ENCODE assay signal across 8 cellular contexts in genomic region chr2:96868555-96869280, GRCh38. TPM values are rescaled to one million over a fixed set of nuclear protein-coding genes. Genes with fewer than 3 reads are reported as not detected.
A peak's percentile ranks its signal among the peaks of the same experiment; 100 is the strongest.
DNase-seq lines count a peak whose midpoint lies in the region; FAIRE-seq and TF ChIP-seq lines count a peak whose summit lies in the region.

No MANE protein-coding gene starts in this region.

- DNase-seq in GOT3 (lab: John Stamatoyannopoulos, UW) (peak; percentile 32), NCI-H146 (lab: John Stamatoyannopoulos, UW) (peak; percentile 84), UCSD-AML1 (lab: John Stamatoyannopoulos, UW; ENCODE audit: unreplicated experiment) (peak; percentile 71), cerebellum (ENCODE audit: low spot score) (peak; percentile 71), kidney (peak; percentile 97), spleen (peak; percentile 92), NAMALWA (ENCODE audit: low spot score) (no peak)

- H3K9me3 ChIP-seq in DOHH2 (ENCODE audit: control insufficient read depth, insufficient read depth, low read length) (no peaks in the 10 kb centered on the region), kidney (ENCODE audit: control insufficient read depth in 1 of 2, low read length in 2 of 2) (no peaks in the 10 kb centered on the region), spleen (no peaks in the 10 kb centered on the region)

- peak; percentile 68 for TF ChIP-seq CTCF in DOHH2 (IDR thresholded peaks at IDR 0.05; ENCODE audit: low read depth, low read length, poor library complexity, severe bottlenecking)
- TF ChIP-seq CTCF in kidney (IDR thresholded peaks at IDR 0.05; ENCODE audit: borderline replicate concordance, extremely low read depth, insufficient read depth), result no peak
- peak; percentile 14 to 73 (median 51) for TF ChIP-seq CTCF in spleen (IDR thresholded peaks at IDR 0.05 in 8 of 11, conservative IDR thresholded peaks at IDR 0.05 in 3 of 11)

- H3K9me2 ChIP-seq in DOHH2 (replicated peaks; ENCODE audit: control insufficient read depth, low read length), result no peaks in the 10 kb centered on the region

- intact Hi-C loops in kidney (cut with DNase I) (no loop called here), spleen (cut with DNase I; ENCODE audit: low total_unique reads) (no loop called here)

- H3K27ac ChIP-seq in DOHH2 (ENCODE audit: low read depth, low read length) (no peak overlapping the region), kidney (ENCODE audit: low read depth in 2 of 2, low read length in 2 of 2) (peak overlapping the region; percentile 90 to 92), spleen (peak overlapping the region; percentile 89 to 98 (median 95))

- 0 to 1% (median 0%) methylated on average over 2 to 76 of the region's 76 CpGs for WGBS in spleen, 5 donors

- peak overlapping the region; percentile 60 to 61 for H3K9ac ChIP-seq in kidney (ENCODE audit: low read length in 2 of 2)

- FAIRE-seq in kidney (lab: Jason Lieb, UNC), result no peak

- H4K20me1 ChIP-seq in DOHH2 (ENCODE audit: control insufficient read depth, insufficient read depth, low read depth, low read length), result no peaks in the 10 kb centered on the region

- H3K4me2 ChIP-seq in DOHH2 (ENCODE audit: low read length), result peak overlapping the region; percentile 84

- no peaks in the 10 kb centered on the region for H3K79me2 ChIP-seq in DOHH2 (ENCODE audit: control insufficient read depth, low read length)

- H3K27me3 ChIP-seq in DOHH2 (ENCODE audit: control insufficient read depth, low read length), result peaks cover 70% of the 10 kb centered on the region
- H3K27me3 ChIP-seq in spleen (replicated peaks in 1 of 7), result peaks cover 0 to 64% (median 17%) of the 10 kb centered on the region in 7 donors

- H3K4me1 ChIP-seq in DOHH2 (ENCODE audit: control insufficient read depth, low read length) (peaks cover 14% of the 10 kb centered on the region), kidney (ENCODE audit: control insufficient read depth in 1 of 2, insufficient read depth in 1 of 2, low read depth in 1 of 2, low read length in 2 of 2) (peaks cover 0 to 16% of the 10 kb centered on the region in 2 donors), spleen (peaks cover 13 to 100% (median 84%) of the 10 kb centered on the region in 6 donors)

- H3K4me3 ChIP-seq in DOHH2 (ENCODE audit: low read length) (peak overlapping the region; percentile 68), kidney (ENCODE audit: low read length in 2 of 2) (peak overlapping the region; percentile 65 to 74), spleen (peak overlapping the region; percentile 55 to 94 (median 83))

- no peaks in the 10 kb centered on the region for H3F3A ChIP-seq in DOHH2 (ENCODE audit: control insufficient read depth, insufficient read depth)

- H3K36me3 ChIP-seq in DOHH2 (ENCODE audit: control insufficient read depth, low read length) (no peaks in the 10 kb centered on the region), kidney (ENCODE audit: control insufficient read depth in 1 of 2, insufficient read depth in 2 of 2, low read length in 2 of 2) (peaks cover 8 to 11% of the 10 kb centered on the region in 2 donors), spleen (peaks cover 0 to 40% (median 24%) of the 10 kb centered on the region in 6 donors)

- peak in 1 of 3 donors; percentile 32 for TF ChIP-seq POLR2A in spleen (IDR thresholded peaks at IDR 0.05)

RNA-seq across cellular contexts. Expression of gene SEMA4C, which starts 1.2 kb away (rescaled TPM):
- total RNA-seq in cerebellum (51.0 TPM), kidney (44.6 TPM), spleen (100 to 1,000 TPM in 2 of 7 donors, 10 to 100 TPM in 5; 59.7 to 205 (median 70.3) TPM)
- polyA plus RNA-seq in kidney (ENCODE audit: insufficient read depth, low read depth, low replicate concordance) (11.1 TPM), spleen (10 to 100 TPM in 2 of 3 donors, 1 to 10 TPM in 1; 6.1 to 37.2 (median 16.5) TPM)

RNA-seq across cellular contexts. Expression of gene ANKRD39, which starts 10.9 kb away (rescaled TPM):
- total RNA-seq in cerebellum (13.2 TPM), kidney (10.8 TPM), spleen (10 to 100 TPM; 13.6 to 32.2 (median 22.5) TPM)
- polyA plus RNA-seq in kidney (ENCODE audit: insufficient read depth, low read depth, low replicate concordance) (19.2 TPM), spleen (10 to 100 TPM; 13.7 to 17.7 (median 15.8) TPM)

RNA-seq across cellular contexts. Expression of gene ANKRD23, which starts 24.9 kb away (rescaled TPM):
- 8.0 TPM for total RNA-seq in cerebellum
- 4.0 TPM for total RNA-seq in kidney
- polyA plus RNA-seq in kidney (ENCODE audit: insufficient read depth, low read depth, low replicate concordance), result 1.6 TPM
- total RNA-seq in spleen, result 10 to 100 TPM in 3 of 7 donors, 1 to 10 TPM in 4; 4.6 to 19.8 (median 9.3) TPM
- polyA plus RNA-seq in spleen, result 1 to 10 TPM; 2.4 to 4.9 (median 3.9) TPM

RNA-seq across cellular contexts. Expression of gene CNNM3, which starts 52.6 kb away (rescaled TPM):
- total RNA-seq in cerebellum (16.1 TPM), kidney (26.1 TPM), spleen (10 to 100 TPM; 20.7 to 37.8 (median 25.6) TPM)
- polyA plus RNA-seq in kidney (ENCODE audit: insufficient read depth, low read depth, low replicate concordance) (6.9 TPM), spleen (1 to 10 TPM; 3.7 to 7.8 (median 3.7) TPM)
